Comparison of ENCODE assay signal across 27 cellular contexts in the genomic region with DNA sequence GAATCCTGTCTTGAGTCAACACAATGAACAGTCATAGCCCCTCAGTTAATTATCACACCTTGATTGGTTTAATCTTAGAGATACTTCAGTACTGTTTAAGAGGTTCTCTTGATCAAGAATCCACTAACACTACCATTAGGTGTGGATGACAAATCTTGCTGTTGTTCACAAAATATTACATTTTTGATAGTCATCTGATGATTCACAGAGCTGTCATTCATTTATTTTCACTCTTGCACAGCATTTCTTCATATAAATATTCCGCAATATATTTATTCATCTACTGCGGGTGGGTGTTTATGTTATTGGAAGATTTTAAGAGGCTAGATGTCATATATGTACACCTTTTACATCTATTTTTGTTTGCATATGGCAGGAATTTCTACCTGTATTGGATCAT.
"Had no signal": no experiment of that assay in that cellular context is flagged by ENCODE, and none has a peak within 500 bp of the region (broad histone marks: within the 10 kb centered on the region; RNA-seq: fewer than 3 reads in every experiment).

No MANE protein-coding gene starts in this region.

- DNase-seq: colonic mucosa; cortex of kidney; dermis blood vessel endothelial cell; dorsolateral prefrontal cortex; effector CD4-positive, alpha-beta T cell; effector CD8-positive, alpha-beta T cell; effector memory CD4-positive, alpha-beta T cell; effector memory CD8-positive, alpha-beta T cell; endodermal cell; erythroblast; esophagus squamous epithelium; foreskin fibroblast; foreskin keratinocyte; foreskin melanocyte; gastrocnemius medialis; glutamatergic neuron; head of caudate nucleus; heart left ventricle; heart right ventricle had no signal

- H3K4me2 ChIP-seq: hepatocyte had no signal

- H3K79me2 ChIP-seq: hepatocyte had no signal

- H3K4me3 ChIP-seq: colonic mucosa, coronary artery, dorsolateral prefrontal cortex, esophagus muscularis mucosa, esophagus squamous epithelium, gastrocnemius medialis, gastroesophageal sphincter, heart left ventricle, heart right ventricle, hepatocyte had no signal

- H3K9me3 ChIP-seq: colonic mucosa, esophagus squamous epithelium, gastrocnemius medialis, gastroesophageal sphincter, heart left ventricle had no signal

- H3K27ac ChIP-seq: colonic mucosa, coronary artery, epithelial cell of prostate, esophagus muscularis mucosa, esophagus squamous epithelium, foreskin keratinocyte, gastrocnemius medialis, gastroesophageal sphincter, heart left ventricle, heart right ventricle, hepatocyte had no signal

- H3K4me1 ChIP-seq: colonic mucosa, esophagus muscularis mucosa, esophagus squamous epithelium, foreskin keratinocyte, gastrocnemius medialis, gastroesophageal sphincter, heart left ventricle, heart right ventricle had no signal

- H3K36me3 ChIP-seq: colonic mucosa, esophagus muscularis mucosa, esophagus squamous epithelium, gastrocnemius medialis, gastroesophageal sphincter, heart left ventricle, heart right ventricle had no signal

- H2AFZ ChIP-seq: hepatocyte had no signal

- FAIRE-seq: colon, endometrium had no signal

- ATAC-seq: effector memory CD8-positive, alpha-beta T cell; esophagus mucosa; foreskin keratinocyte; gastrocnemius medialis; gastroesophageal sphincter; heart left ventricle; heart right ventricle had no signal

- H3K27me3 ChIP-seq: colonic mucosa, esophagus muscularis mucosa, esophagus squamous epithelium, foreskin keratinocyte, gastrocnemius medialis, gastroesophageal sphincter, heart left ventricle, heart right ventricle, hepatocyte had no signal
